In genomic region chr19:48493718-48494515, GRCh38 we compare ENCODE assay signal across 9 cellular contexts. TPM values are rescaled to one million over a fixed set of nuclear protein-coding genes. Genes with fewer than 3 reads are reported as not detected.
DNase-seq lines count a peak whose midpoint lies in the region; ATAC-seq and TF ChIP-seq lines count a peak whose summit lies in the region.
"Had no signal": no experiment of that assay in that cellular context is flagged by ENCODE, and none has a peak within 500 bp of the region (broad histone marks: within the 10 kb centered on the region; RNA-seq: fewer than 3 reads in every experiment).

No MANE protein-coding gene starts in this region.

- H3K27me3 ChIP-seq in Panc1 (ENCODE audit: control insufficient read depth, insufficient read depth, low read length) (no peaks in the 10 kb centered on the region), psoas muscle (ENCODE audit: insufficient read depth in 3 of 3, low read length in 2 of 3) (peaks cover 0 to 58% (median 18%) of the 10 kb centered on the region in 3 donors), thyroid gland (no peaks in the 10 kb centered on the region)

- H3K27ac ChIP-seq in Panc1 (ENCODE audit: low read length) (peak overlapping the region; percentile 54), psoas muscle (no peak overlapping the region), thyroid gland (peak overlapping the region in 1 of 3 donors; percentile 59)

- H3K9me3 ChIP-seq in Panc1 (ENCODE audit: control insufficient read depth, insufficient read depth, low read depth, low read length), result no peaks in the 10 kb centered on the region
- H3K9me3 ChIP-seq in psoas muscle, result no peaks in the 10 kb centered on the region
- H3K9me3 ChIP-seq in thyroid gland, result no peaks in the 10 kb centered on the region

- CTCF ChIA-PET in Panc1 (lab: Charles Lee), result interaction anchor here (0.5 to 1.6 kb wide), 5 partner anchors 12 to 94 kb away, joined by 3 to 11 read pairs (median 7); no protein-coding TSS in a partner anchor

- intact Hi-C loops in Panc1 (cut with micrococcal nuclease; ENCODE audit: unreplicated experiment), result no loop called here
- intact Hi-C loops in psoas muscle (cut with DNase I), result no loop called here
- intact Hi-C loops in thyroid gland (cut with DNase I), result no loop called here

- in situ Hi-C loops in Panc1 (cut with HindIII; ENCODE audit: low pct_unique_long_range_greater_than_20kb, low sequenced_read_pairs), result no loop called here

- 9 to 16% (median 10%) methylated on average over 46 to 73 of the region's 74 CpGs for WGBS in psoas muscle, 3 donors
- 51 to 85% methylated on average over 6 to 8 of the region's 74 CpGs for WGBS in thyroid gland, 2 donors

- H3K36me3 ChIP-seq in Panc1 (ENCODE audit: control insufficient read depth, insufficient read depth, low read length) (no peaks in the 10 kb centered on the region), psoas muscle (ENCODE audit: insufficient read depth in 1 of 2, low read depth in 1 of 2) (no peaks in the 10 kb centered on the region), thyroid gland (no peaks in the 10 kb centered on the region)

- H3K4me1 ChIP-seq in Panc1 (ENCODE audit: control insufficient read depth, insufficient read depth, low read length) (peaks cover 13% of the 10 kb centered on the region), psoas muscle (peaks cover 8% of the 10 kb centered on the region), thyroid gland (peaks cover 11 to 41% of the 10 kb centered on the region in 2 donors)

- no TSS peak for BruUV-seq in Panc1 (replicated peaks; lab: Mats Ljungman, UMichigan)

- ATAC-seq in GM18520 (IDR thresholded peaks at IDR 0.05; ENCODE audit: unreplicated experiment) (peak; percentile 4), Panc1 (peak; percentile 4; the same call in 1 of the 2 replicates), psoas muscle (peak in 3 of 4 donors; percentile 3 to 14 (median 8))

- TF ChIP-seq CTCF in Panc1 (IDR thresholded peaks at IDR 0.05) (no peak), fibroblast of pulmonary artery (IDR thresholded peaks at IDR 0.05; ENCODE audit: low read length, missing control alignments) (no peak), psoas muscle (IDR thresholded peaks at IDR 0.05) (no peak), thyroid gland (IDR thresholded peaks at IDR 0.05) (no peak)

- H3K4me3 ChIP-seq in Panc1 (ENCODE audit: low read depth in 2 of 2, low read length in 2 of 2) (peak overlapping the region; percentile 41 to 50), fibroblast of pulmonary artery (replicated peaks; ENCODE audit: low read depth, low read length) (peak overlapping the region; percentile 67), psoas muscle (peak overlapping the region; percentile 65), thyroid gland (replicated peaks in 1 of 3) (peak overlapping the region in 1 of 3 donors; percentile 31)

- DNase-seq in Panc1 (ENCODE audit: low read depth, low spot score) (no peak), fibroblast of pulmonary artery (ENCODE audit: low read depth) (no peak), psoas muscle (no peak), thyroid gland (no peak), glomerular visceral epithelial cell (ENCODE audit: extremely low spot score) (no peak), NCI-H1105 treated with DMSO at 0.1 percent for 48 hours (lab: John Stamatoyannopoulos, UW) (no peak), RKO (ENCODE audit: low spot score) (no peak)

- POLR2A ChIA-PET in Panc1 (lab: Charles Lee), result interaction anchor here (0.5 to 0.7 kb wide), 5 partner anchors 20 to 409 kb away, joined by 3 to 5 read pairs (median 4); no protein-coding TSS in a partner anchor

- no peak for TF ChIP-seq POLR2A in thyroid gland (IDR thresholded peaks at IDR 0.05)

RNA-seq across cellular contexts. Expression of gene LMTK3, which starts 17.7 kb away (rescaled TPM):
- total RNA-seq in Panc1 (2021; ENCODE audit: unreplicated experiment), result 10.6 TPM
- 16.9 TPM for polyA plus RNA-seq in Panc1 (2012; ENCODE audit: insufficient read length)
- total RNA-seq in psoas muscle, result under 1 TPM in 2 of 4 donors, not detected in 2; 0.06 to 0.14 TPM
- polyA plus RNA-seq in psoas muscle, result under 1 TPM; 0.03 to 0.06 (median 0.05) TPM
- total RNA-seq in thyroid gland, result 1 to 10 TPM; 3.0 to 7.1 (median 4.6) TPM

RNA-seq across cellular contexts. Expression of gene CYTH2, which starts 24.7 kb away (rescaled TPM):
- total RNA-seq in Panc1 (2021; ENCODE audit: unreplicated experiment) (53.4 TPM), psoas muscle (10 to 100 TPM; 21.8 to 45.2 (median 29.4) TPM), thyroid gland (100 to 1,000 TPM in 2 of 4 donors, 10 to 100 TPM in 2; 91.6 to 232 (median 139) TPM)
- 47.4 TPM for polyA plus RNA-seq in Panc1 (2012; ENCODE audit: insufficient read length)
- polyA plus RNA-seq in psoas muscle, result 10 to 100 TPM; 36.6 to 41.0 (median 39.5) TPM

RNA-seq across cellular contexts. Expression of gene KCNJ14, which starts 38.5 kb away (rescaled TPM):
- total RNA-seq in Panc1 (2021; ENCODE audit: unreplicated experiment), result 2.9 TPM
- polyA plus RNA-seq in Panc1 (2012; ENCODE audit: insufficient read length), result 0.82 TPM
- total RNA-seq in psoas muscle, result 1 to 10 TPM in 3 of 4 donors, under 1 TPM in 1; 0.65 to 2.6 (median 1.3) TPM
- polyA plus RNA-seq in psoas muscle, result 1 to 10 TPM in 1 of 3 donors, under 1 TPM in 2; 0.28 to 1.6 (median 0.58) TPM
- 1 to 10 TPM; 1.2 to 1.9 (median 1.4) TPM for total RNA-seq in thyroid gland

RNA-seq across cellular contexts. Expression of gene GRWD1, which starts 48.1 kb away (rescaled TPM):
- total RNA-seq in Panc1 (2021; ENCODE audit: unreplicated experiment) (56.7 TPM), psoas muscle (10 to 100 TPM; 24.6 to 46.0 (median 40.3) TPM), thyroid gland (10 to 100 TPM; 22.4 to 40.5 (median 29.1) TPM)
- polyA plus RNA-seq in Panc1 (2012; ENCODE audit: insufficient read length), result 41.4 TPM
- 10 to 100 TPM; 24.2 to 53.7 (median 42.0) TPM for polyA plus RNA-seq in psoas muscle

RNA-seq across cellular contexts. Expression of gene SULT2B1, which starts 58.1 kb away (rescaled TPM):
- 3.6 TPM for total RNA-seq in Panc1 (2021; ENCODE audit: unreplicated experiment)
- polyA plus RNA-seq in Panc1 (2012; ENCODE audit: insufficient read length), result 7.1 TPM
- total RNA-seq in psoas muscle, result not detected
- under 1 TPM in 2 of 3 donors, not detected in 1; 0.06 to 0.23 TPM for polyA plus RNA-seq in psoas muscle
- under 1 TPM in 3 of 4 donors, not detected in 1; 0.54 to 0.88 (median 0.78) TPM for total RNA-seq in thyroid gland
- total RNA-seq: LHCN-M2 had no signal
